In genomic region chr9:133348763-133349573, GRCh38 we compare ENCODE assay signal across 1 cellular context.
TF ChIP-seq lines count a peak whose summit lies in the region.

No MANE protein-coding gene starts in this region.

TF ChIP-seq in WTC11, 78 proteins besides CTCF, POLR2A, EP300 and RAD21 (continued from another document):
- no peak; the same call in 1 of the 2 replicates for TF ChIP-seq ERG (CRISPR knock-in tag; IDR thresholded peaks at IDR 0.05)
- peak; percentile 15; the same call in 1 of the 2 replicates for TF ChIP-seq ARID4B (CRISPR knock-in tag; IDR thresholded peaks at IDR 0.05; ENCODE audit: borderline replicate concordance)
- 0 out of 2 replicates have a peak, but pooled peaks have one; percentile 5 for TF ChIP-seq ZNF512 (CRISPR knock-in tag; IDR thresholded peaks at IDR 0.05; ENCODE audit: borderline replicate concordance)
